Comparison of ENCODE assay signal across 39 cellular contexts in the genomic region with DNA sequence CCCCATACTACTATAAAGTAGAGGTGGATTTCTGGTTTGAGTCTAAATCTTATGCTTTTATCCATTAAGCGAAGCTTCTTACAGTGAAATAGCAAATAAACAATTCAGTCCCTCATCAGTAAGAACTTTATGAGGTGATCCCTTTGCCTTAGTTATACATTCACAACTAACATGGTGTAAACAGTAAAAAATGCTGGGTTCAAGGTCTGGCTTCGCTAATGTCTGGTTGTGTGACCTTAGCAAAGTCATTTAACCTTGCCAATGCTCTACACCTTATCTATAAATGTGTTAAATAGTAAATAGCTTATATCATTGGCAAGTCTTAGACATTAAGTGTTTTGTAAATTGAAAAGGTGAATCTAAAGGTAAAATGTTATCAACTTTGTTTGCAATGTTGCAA.
"Had no signal": no experiment of that assay in that cellular context is flagged by ENCODE, and none has a peak within 500 bp of the region (broad histone marks: within the 10 kb centered on the region; RNA-seq: fewer than 3 reads in every experiment).

No MANE protein-coding gene starts in this region.

- DNase-seq: activated CD4-positive, alpha-beta memory T cell treated with anti-CD3 and anti-CD28 coated beads for 36 hours; activated CD4-positive, alpha-beta T cell treated with anti-CD3 and anti-CD28 coated beads for 1 hour; activated CD4-positive, alpha-beta T cell treated with anti-CD3 and anti-CD28 coated beads for 36 hours; activated CD4-positive, alpha-beta T cell treated with anti-CD3 and anti-CD28 coated beads for 48 hours; activated CD4-positive, alpha-beta T cell treated with anti-CD3 and anti-CD28 coated beads, Interleukin-2, amount 50 U/mL, for 1 hour; activated CD4-positive, alpha-beta T cell treated with anti-CD3 and anti-CD28 coated beads, Interleukin-2, amount 50 U/mL, for 4 hours; activated CD4-positive, CD25-positive, alpha-beta regulatory T cell; activated CD8-positive, alpha-beta memory T cell treated with anti-CD3 and anti-CD28 coated beads, Interleukin-2, amount 50 U/mL, for 4 hours; activated CD8-positive, alpha-beta T cell treated with anti-CD3 and anti-CD28 coated beads for 36 hours; activated effector memory CD4-positive, alpha-beta T cell treated with anti-CD3 and anti-CD28 coated beads, Interleukin-2, amount 50 U/mL, for 16 hours; activated naive CD4-positive, alpha-beta T cell treated with anti-CD3 and anti-CD28 coated beads, Interleukin-2, amount 10 ng/mL, durations not matched to agents 7 days and 5 days; activated naive CD4-positive, alpha-beta T cell treated with Interleukin-2 at 50 U/mL for 16 hours; activated naive CD8-positive, alpha-beta T cell treated with anti-CD3 and anti-CD28 coated beads, Interleukin-2, amount 10 ng/mL, durations not matched to agents 7 days and 5 days; activated naive CD8-positive, alpha-beta T cell treated with anti-CD3 and anti-CD28 coated beads, Interleukin-2, amount 50 U/mL, for 24 hours; activated T-cell treated with anti-CD3 and anti-CD28 coated beads for 4 hours; activated T-cell treated with anti-CD3 and anti-CD28 coated beads, Interleukin-2, amount 50 U/mL, for 1 hour; activated T-cell treated with anti-CD3 and anti-CD28 coated beads, Interleukin-2, amount 50 U/mL, for 4 hours; activated T-cell treated with anti-CD3 and anti-CD28 coated beads, Interleukin-2, amount 50 U/mL, for 72 hours; amygdala; anterior cingulate cortex; caudate nucleus; cerebellar nuclear complex; T-helper 1 cell; T-helper 2 cell; T-helper 9 cell; WERI-Rb-1 had no signal

- H3K27me3 ChIP-seq: ascending aorta, cardiac muscle cell had no signal

- H3K27ac Mint-ChIP-seq: activated CD4-positive, alpha-beta memory T cell treated with anti-CD3 and anti-CD28 coated beads for 36 hours; activated CD4-positive, alpha-beta T cell treated with anti-CD3 and anti-CD28 coated beads for 36 hours; activated CD8-positive, alpha-beta T cell treated with anti-CD3 and anti-CD28 coated beads for 36 hours; activated naive CD4-positive, alpha-beta T cell treated with anti-CD3 and anti-CD28 coated beads, Interleukin-2, amount 10 ng/mL, durations not matched to agents 7 days and 5 days; activated naive CD4-positive, alpha-beta T cell treated with anti-CD3 and anti-CD28 coated beads, Interleukin-2, amount 50 U/mL, for 24 hours; activated naive CD8-positive, alpha-beta T cell; activated naive CD8-positive, alpha-beta T cell treated with anti-CD3 and anti-CD28 coated beads, Interleukin-2, amount 10 ng/mL, durations not matched to agents 7 days and 5 days; activated naive CD8-positive, alpha-beta T cell treated with anti-CD3 and anti-CD28 coated beads, Interleukin-2, amount 50 U/mL, for 24 hours; activated T-cell treated with anti-CD3 and anti-CD28 coated beads, Interleukin-2, amount 50 U/mL, for 72 hours; activated T-helper 1 cell treated with anti-CD3 and anti-CD28 coated beads, Interleukin-12 subunit alpha, Interleukin-12 subunit beta, Interleukin-2, Interleukin-4 antibody, amounts not matched to agents 30 ng/mL and 10 ng/mL and 1 ng/mL, durations not matched to agents 14 hours and 24 hours and 36 hours; activated T-helper 17 cell treated with anti-CD3 and anti-CD28 coated beads, Interleukin-2, amount 50 U/mL, for 72 hours; T-helper 1 cell treated with Interleukin-12 subunit alpha and Interleukin-12 subunit beta and Interleukin-4 antibody, amounts not matched to agents 30 μg/mL and 1 μg/mL, for 36 hours; T-helper 2 cell treated with Interferon-gamma antibody and Interleukin-4, amounts not matched to agents 5 μg/mL and 100 μg/mL, for 36 hours; WTC11 had no signal

- H3K36me3 Mint-ChIP-seq: activated CD4-positive, alpha-beta memory T cell treated with anti-CD3 and anti-CD28 coated beads for 36 hours; activated naive CD4-positive, alpha-beta T cell treated with anti-CD3 and anti-CD28 coated beads, Interleukin-2, amount 10 ng/mL, durations not matched to agents 7 days and 5 days; activated naive CD4-positive, alpha-beta T cell treated with anti-CD3 and anti-CD28 coated beads, Interleukin-2, amount 50 U/mL, for 24 hours; activated naive CD8-positive, alpha-beta T cell; activated naive CD8-positive, alpha-beta T cell treated with anti-CD3 and anti-CD28 coated beads, Interleukin-2, amount 10 ng/mL, durations not matched to agents 7 days and 5 days; brain had no signal

- H3K4me3 ChIP-seq: ascending aorta, cardiac muscle cell had no signal

- H3K4me1 Mint-ChIP-seq: activated CD4-positive, alpha-beta T cell treated with anti-CD3 and anti-CD28 coated beads for 36 hours; activated naive CD4-positive, alpha-beta T cell treated with anti-CD3 and anti-CD28 coated beads, Interleukin-2, amount 10 ng/mL, durations not matched to agents 7 days and 5 days; activated naive CD4-positive, alpha-beta T cell treated with anti-CD3 and anti-CD28 coated beads, Interleukin-2, amount 50 U/mL, for 24 hours; activated naive CD8-positive, alpha-beta T cell treated with anti-CD3 and anti-CD28 coated beads, Interleukin-2, amount 10 ng/mL, durations not matched to agents 7 days and 5 days; activated naive CD8-positive, alpha-beta T cell treated with anti-CD3 and anti-CD28 coated beads, Interleukin-2, amount 50 U/mL, for 24 hours; activated T-helper 17 cell treated with anti-CD3 and anti-CD28 coated beads, Interleukin-2, amount 50 U/mL, for 72 hours; central memory CD8-positive, alpha-beta T cell had no signal

- ATAC-seq: activated CD4-positive, alpha-beta T cell treated with anti-CD3 and anti-CD28 coated beads for 36 hours; activated CD4-positive, CD25-positive, alpha-beta regulatory T cell treated with anti-CD3 and anti-CD28 coated beads, Interleukin-2, amount 50 U/mL, for 24 hours; activated CD8-positive, alpha-beta T cell treated with anti-CD3 and anti-CD28 coated beads for 36 hours; activated naive CD8-positive, alpha-beta T cell treated with anti-CD3 and anti-CD28 coated beads, Interleukin-2, amount 50 U/mL, for 24 hours; activated T-cell treated with anti-CD3 and anti-CD28 coated beads, Interleukin-2, amount 50 U/mL, for 4 hours; activated T-cell treated with anti-CD3 and anti-CD28 coated beads, Interleukin-2, amount 50 U/mL, for 72 hours; activated T-helper 17 cell treated with anti-CD3 and anti-CD28 coated beads, Interleukin-2, amount 50 U/mL, for 72 hours; WTC11 had no signal

- H3K9me3 Mint-ChIP-seq: activated CD4-positive, alpha-beta memory T cell treated with anti-CD3 and anti-CD28 coated beads for 36 hours; activated CD8-positive, alpha-beta T cell treated with anti-CD3 and anti-CD28 coated beads for 36 hours; activated naive CD4-positive, alpha-beta T cell treated with anti-CD3 and anti-CD28 coated beads, Interleukin-2, amount 10 ng/mL, durations not matched to agents 7 days and 5 days; activated naive CD4-positive, alpha-beta T cell treated with anti-CD3 and anti-CD28 coated beads, Interleukin-2, amount 50 U/mL, for 24 hours; activated naive CD8-positive, alpha-beta T cell treated with anti-CD3 and anti-CD28 coated beads, Interleukin-2, amount 10 ng/mL, durations not matched to agents 7 days and 5 days; activated naive CD8-positive, alpha-beta T cell treated with anti-CD3 and anti-CD28 coated beads, Interleukin-2, amount 50 U/mL, for 24 hours; activated T-cell treated with anti-CD3 and anti-CD28 coated beads, Interleukin-2, amount 50 U/mL, for 4 hours; activated T-cell treated with anti-CD3 and anti-CD28 coated beads, Interleukin-2, amount 50 U/mL, for 72 hours; activated T-helper 1 cell treated with anti-CD3 and anti-CD28 coated beads, Interleukin-12 subunit alpha, Interleukin-12 subunit beta, Interleukin-2, Interleukin-4 antibody, amounts not matched to agents 30 ng/mL and 10 ng/mL and 1 ng/mL, durations not matched to agents 14 hours and 24 hours and 36 hours; activated T-helper 17 cell treated with anti-CD3 and anti-CD28 coated beads, Interleukin-2, amount 50 U/mL, for 72 hours; central memory CD8-positive, alpha-beta T cell; T-helper 1 cell treated with Interleukin-12 subunit alpha and Interleukin-12 subunit beta and Interleukin-4 antibody, amounts not matched to agents 30 μg/mL and 1 μg/mL, for 36 hours; T-helper 2 cell treated with Interferon-gamma antibody and Interleukin-4, amounts not matched to agents 5 μg/mL and 100 μg/mL, for 36 hours had no signal

- H3K4me3 Mint-ChIP-seq: activated CD4-positive, alpha-beta memory T cell treated with anti-CD3 and anti-CD28 coated beads for 36 hours; activated CD4-positive, alpha-beta T cell treated with anti-CD3 and anti-CD28 coated beads for 36 hours; activated CD8-positive, alpha-beta T cell treated with anti-CD3 and anti-CD28 coated beads for 36 hours; activated naive CD4-positive, alpha-beta T cell treated with anti-CD3 and anti-CD28 coated beads, Interleukin-2, amount 10 ng/mL, durations not matched to agents 7 days and 5 days; activated naive CD4-positive, alpha-beta T cell treated with anti-CD3 and anti-CD28 coated beads, Interleukin-2, amount 50 U/mL, for 24 hours; activated naive CD8-positive, alpha-beta T cell; activated naive CD8-positive, alpha-beta T cell treated with anti-CD3 and anti-CD28 coated beads, Interleukin-2, amount 10 ng/mL, durations not matched to agents 7 days and 5 days; activated naive CD8-positive, alpha-beta T cell treated with anti-CD3 and anti-CD28 coated beads, Interleukin-2, amount 50 U/mL, for 24 hours; activated T-cell treated with anti-CD3 and anti-CD28 coated beads, Interleukin-2, amount 50 U/mL, for 4 hours; activated T-cell treated with anti-CD3 and anti-CD28 coated beads, Interleukin-2, amount 50 U/mL, for 72 hours; activated T-helper 1 cell treated with anti-CD3 and anti-CD28 coated beads, Interleukin-12 subunit alpha, Interleukin-12 subunit beta, Interleukin-2, Interleukin-4 antibody, amounts not matched to agents 30 ng/mL and 10 ng/mL and 1 ng/mL, durations not matched to agents 14 hours and 24 hours and 36 hours; activated T-helper 17 cell treated with anti-CD3 and anti-CD28 coated beads, Interleukin-2, amount 50 U/mL, for 72 hours; brain; central memory CD8-positive, alpha-beta T cell; T-helper 1 cell treated with Interleukin-12 subunit alpha and Interleukin-12 subunit beta and Interleukin-4 antibody, amounts not matched to agents 30 μg/mL and 1 μg/mL, for 36 hours; T-helper 2 cell treated with Interferon-gamma antibody and Interleukin-4, amounts not matched to agents 5 μg/mL and 100 μg/mL, for 36 hours; WTC11 had no signal

- H3K9me3 ChIP-seq: ascending aorta had no signal

- H3K27me3 Mint-ChIP-seq: activated naive CD4-positive, alpha-beta T cell treated with anti-CD3 and anti-CD28 coated beads, Interleukin-2, amount 10 ng/mL, durations not matched to agents 7 days and 5 days; activated naive CD4-positive, alpha-beta T cell treated with anti-CD3 and anti-CD28 coated beads, Interleukin-2, amount 50 U/mL, for 24 hours; activated naive CD8-positive, alpha-beta T cell treated with anti-CD3 and anti-CD28 coated beads, Interleukin-2, amount 50 U/mL, for 24 hours had no signal

- H3K4me1 ChIP-seq: ascending aorta had no signal

- FAIRE-seq: bronchial epithelial cell had no signal

- H3K27ac ChIP-seq: ascending aorta, cardiac muscle cell, WERI-Rb-1 had no signal

- H3K36me3 ChIP-seq: ascending aorta, cardiac muscle cell, WERI-Rb-1 had no signal
